Comparison of ENCODE assay signal across 8 cellular contexts in genomic region chr7:103075337-103075918, GRCh38. TPM values are rescaled to one million over a fixed set of nuclear protein-coding genes. Genes with fewer than 3 reads are reported as not detected.
A peak's percentile ranks its signal among the peaks of the same experiment; 100 is the strongest.
DNase-seq lines count a peak whose midpoint lies in the region; FAIRE-seq and TF ChIP-seq lines count a peak whose summit lies in the region.

No MANE protein-coding gene starts in this region.

- peak; percentile 34 for DNase-seq in HFFc6
- DNase-seq in NB4 (ENCODE audit: low read depth): peak; percentile 83
- peak; percentile 59 for DNase-seq in bronchial epithelial cell (ENCODE audit: low read depth)
- no peak for DNase-seq in immature natural killer cell
- peak; percentile 94 for DNase-seq in spleen
- DNase-seq in NCI-H2029 (lab: John Stamatoyannopoulos, UW): no peak

- H3K9me3 Mint-ChIP-seq in HFFc6 (no peaks in the 10 kb centered on the region), immature natural killer cell (no peaks in the 10 kb centered on the region)

- H3K27ac Mint-ChIP-seq in HFFc6 (peak overlapping the region; percentile 89), immature natural killer cell (peak overlapping the region; percentile 88 to 96 (median 92))

- peaks cover 3% of the 10 kb centered on the region for H3K36me3 ChIP-seq in bronchial epithelial cell (ENCODE audit: control insufficient read depth, insufficient read depth, low read length)
- no peaks in the 10 kb centered on the region for H3K36me3 ChIP-seq in spleen

- WGBS in spleen, 5 donors: 1 to 6% (median 3%) methylated on average over 16 to 36 of the region's 36 CpGs

- H3K27me3 Mint-ChIP-seq in HFFc6 (ENCODE audit: insufficient read depth) (no peaks in the 10 kb centered on the region; the same call in 1 of the 2 replicates), immature natural killer cell (ENCODE audit: low read depth in 3 of 3) (peaks cover 0 to 5% (median 0%) of the 10 kb centered on the region in 3 donors)

- peaks cover 29% of the 10 kb centered on the region for H3K4me1 Mint-ChIP-seq in HFFc6 (ENCODE audit: low read depth)
- H3K4me1 Mint-ChIP-seq in immature natural killer cell: peaks cover 22 to 39% of the 10 kb centered on the region in 2 donors

- H3K27ac ChIP-seq in spleen: peak overlapping the region; percentile 85 to 96 (median 94)

- no peak for FAIRE-seq in bronchial epithelial cell (lab: Jason Lieb, UNC)

- peaks cover 4% of the 10 kb centered on the region; the same call in 1 of the 2 replicates for H3K36me3 Mint-ChIP-seq in HFFc6 (ENCODE audit: low read depth)
- peaks cover 0 to 3% (median 0%) of the 10 kb centered on the region in 3 donors for H3K36me3 Mint-ChIP-seq in immature natural killer cell

- TF ChIP-seq POLR2A in NB4 (IDR thresholded peaks at IDR 0.05; ENCODE audit: extremely low read depth, insufficient read length) (no peak), spleen (IDR thresholded peaks at IDR 0.05) (no peak)

- intact Hi-C loops in spleen (cut with DNase I; ENCODE audit: low total_unique reads): no loop called here

- no peaks in the 10 kb centered on the region for H3K27me3 ChIP-seq in bronchial epithelial cell (ENCODE audit: control insufficient read depth, insufficient read depth, low read length)
- H3K27me3 ChIP-seq in spleen (replicated peaks in 1 of 7): no peaks in the 10 kb centered on the region

- H3K4me3 Mint-ChIP-seq in HFFc6: peak overlapping the region; percentile 99
- peak overlapping the region; percentile 94 to 98 (median 95) for H3K4me3 Mint-ChIP-seq in immature natural killer cell

- TF ChIP-seq CTCF in GM12875 (IDR thresholded peaks at IDR 0.05; ENCODE audit: borderline replicate concordance, insufficient read depth, low read depth, low read length) (no peak), HFFc6 (IDR thresholded peaks at IDR 0.05) (no peak), NB4 (IDR thresholded peaks at IDR 0.05; ENCODE audit: low read depth, low read length) (no peak), WI38 (IDR thresholded peaks at IDR 0.05; ENCODE audit: low read depth, low read length) (no peak), bronchial epithelial cell (IDR thresholded peaks at IDR 0.05; ENCODE audit: insufficient read depth, low read length, severe bottlenecking) (no peak), spleen (IDR thresholded peaks at IDR 0.05 in 8 of 11, conservative IDR thresholded peaks at IDR 0.05 in 3 of 11) (no peak)

- peaks cover 10 to 50% (median 34%) of the 10 kb centered on the region in 6 donors for H3K4me1 ChIP-seq in spleen

- H3K4me3 ChIP-seq in GM12875 (ENCODE audit: low read depth, low read length): peak overlapping the region; percentile 51
- peak overlapping the region; percentile 86 for H3K4me3 ChIP-seq in NB4 (ENCODE audit: low read depth, low read length)
- H3K4me3 ChIP-seq in WI38 (ENCODE audit: low read depth, low read length): peak overlapping the region; percentile 86
- H3K4me3 ChIP-seq in bronchial epithelial cell (ENCODE audit: low read depth, low read length): peak overlapping the region; percentile 64
- H3K4me3 ChIP-seq in spleen: peak overlapping the region; percentile 33 to 94 (median 82)

- no peaks in the 10 kb centered on the region for H3K9me3 ChIP-seq in spleen

RNA-seq across cellular contexts. Expression of gene ARMC10, which starts 0.5 kb away (rescaled TPM):
- 10 to 100 TPM; 27.3 to 40.9 (median 34.7) TPM for total RNA-seq in HFFc6 (2021; fragmentation: NEBNext Ultra II Directional; extraction: Animal tissue kit (Norgen Biotek cat#: 25700))
- 40.1 and 46.6 TPM in 2 replicates for total RNA-seq in bronchial epithelial cell
- polyA plus RNA-seq in immature natural killer cell: 10 to 100 TPM; 35.4 to 37.3 (median 35.8) TPM
- 10 to 100 TPM; 24.3 to 29.8 (median 27.3) TPM for total RNA-seq in spleen
- 10 to 100 TPM; 11.7 to 21.0 (median 17.2) TPM for polyA plus RNA-seq in spleen

RNA-seq across cellular contexts. Expression of gene FBXL13, which starts 0.8 kb away (rescaled TPM):
- under 1 TPM; 0.43 to 0.74 (median 0.56) TPM for total RNA-seq in HFFc6 (2021; fragmentation: NEBNext Ultra II Directional; extraction: Animal tissue kit (Norgen Biotek cat#: 25700))
- total RNA-seq in bronchial epithelial cell (0.13 and 0.26 TPM in 2 replicates), spleen (1 to 10 TPM; 1.6 to 6.6 (median 2.7) TPM)
- polyA plus RNA-seq in immature natural killer cell (under 1 TPM in 1 of 3 donors, not detected in 2; 0.07 TPM), spleen (under 1 TPM; 0.09 to 0.20 (median 0.16) TPM)

Comparison
In these comparisons a context has a peak if more than half of its experiments do, and no peak if none do; other contexts are left out.
1. DNase-seq: peak in HFFc6 (single experiment), NB4 (single experiment), bronchial epithelial cell (single experiment) and spleen (single experiment); none in immature natural killer cell (0 of 3) and NCI-H2029 (single experiment).
2. Peak in every context shown above with its lines, with median percentiles within 50 percentile points of each other: H3K4me3 ChIP-seq.